1 cellular context compared by ENCODE assay signal in genomic region chr2:127508025-127508620, GRCh38.
TF ChIP-seq lines count a peak whose summit lies in the region.

No MANE protein-coding gene starts in this region.

TF ChIP-seq in HepG2, 621 proteins besides CTCF, POLR2A, EP300 and RAD21:
- TF ChIP-seq PHF5A (CRISPR knock-in tag; IDR thresholded peaks at IDR 0.05; ENCODE audit: low read depth, unreplicated experiment): no peak
- no peak for TF ChIP-seq ATF2 (CRISPR knock-in tag; IDR thresholded peaks at IDR 0.05)
- no peak for TF ChIP-seq ZNF781 (CRISPR knock-in tag; IDR thresholded peaks at IDR 0.05; ENCODE audit: borderline replicate concordance, not compliant biosample characterization)
- TF ChIP-seq NFKB2 (CRISPR knock-in tag; IDR thresholded peaks at IDR 0.05; ENCODE audit: borderline replicate concordance): no peak
- TF ChIP-seq MTF1 (CRISPR knock-in tag; IDR thresholded peaks at IDR 0.05): no peak
- TF ChIP-seq ZNF513 (CRISPR knock-in tag; conservative IDR thresholded peaks at IDR 0.05): no peak
- no peak for TF ChIP-seq ZNF687 (CRISPR knock-in tag; IDR thresholded peaks at IDR 0.05)
- TF ChIP-seq SP140L (CRISPR knock-in tag; IDR thresholded peaks at IDR 0.05; ENCODE audit: borderline replicate concordance): no peak
- TF ChIP-seq CHD2 (IDR thresholded peaks at IDR 0.05; ENCODE audit: low read depth, low read length): no peak
- TF ChIP-seq GRHL1 (CRISPR knock-in tag; conservative IDR thresholded peaks at IDR 0.05): no peak
- no peak for TF ChIP-seq PRPF4 (IDR thresholded peaks at IDR 0.05; ENCODE audit: low read depth, low read length, poor library complexity, severe bottlenecking)
- TF ChIP-seq ZNF501 (CRISPR knock-in tag; IDR thresholded peaks at IDR 0.05): no peak
- TF ChIP-seq HNRNPLL (IDR thresholded peaks at IDR 0.05; ENCODE audit: low read depth, low read length, poor library complexity, severe bottlenecking): no peak
- TF ChIP-seq MBNL3 (CRISPR knock-in tag; conservative IDR thresholded peaks at IDR 0.05): no peak
- TF ChIP-seq NR2F2 (IDR thresholded peaks at IDR 0.05; ENCODE audit: borderline replicate concordance, low read depth): no peak
- no peak for TF ChIP-seq FOSL1 (CRISPR knock-in tag; IDR thresholded peaks at IDR 0.05; ENCODE audit: borderline replicate concordance)
